8 cellular contexts compared by ENCODE assay signal in genomic region chr6:152170702-152171667, GRCh38.
A peak's percentile ranks its signal among the peaks of the same experiment; 100 is the strongest.
DNase-seq lines count a peak whose midpoint lies in the region; ATAC-seq and TF ChIP-seq lines count a peak whose summit lies in the region.

No MANE protein-coding gene starts in this region.

- peaks cover 8% of the 10 kb centered on the region for H3K9me3 Mint-ChIP-seq in activated T-helper 1 cell treated with anti-CD3 and anti-CD28 coated beads, Interleukin-12 subunit alpha, Interleukin-12 subunit beta, Interleukin-2, Interleukin-4 antibody, amounts not matched to agents 30 ng/mL and 10 ng/mL and 1 ng/mL, durations not matched to agents 14 hours and 24 hours and 36 hours
- H3K9me3 Mint-ChIP-seq in natural killer cell: no peaks in the 10 kb centered on the region
- H3K9me3 Mint-ChIP-seq in Calu3 (ENCODE audit: low read depth, unreplicated experiment): no peaks in the 10 kb centered on the region
- no peaks in the 10 kb centered on the region for H3K9me3 Mint-ChIP-seq in type B pancreatic cell

- H3K36me3 Mint-ChIP-seq in activated T-helper 1 cell treated with anti-CD3 and anti-CD28 coated beads, Interleukin-12 subunit alpha, Interleukin-12 subunit beta, Interleukin-2, Interleukin-4 antibody, amounts not matched to agents 30 ng/mL and 10 ng/mL and 1 ng/mL, durations not matched to agents 14 hours and 24 hours and 36 hours (ENCODE audit: low read depth): peaks cover 42% of the 10 kb centered on the region
- H3K36me3 Mint-ChIP-seq in natural killer cell (peaks cover 21% of the 10 kb centered on the region), Calu3 (ENCODE audit: insufficient read depth, unreplicated experiment) (no peaks in the 10 kb centered on the region), type B pancreatic cell (peaks cover 13% of the 10 kb centered on the region)

- H3K4me1 Mint-ChIP-seq in activated T-helper 1 cell treated with anti-CD3 and anti-CD28 coated beads, Interleukin-12 subunit alpha, Interleukin-12 subunit beta, Interleukin-2, Interleukin-4 antibody, amounts not matched to agents 30 ng/mL and 10 ng/mL and 1 ng/mL, durations not matched to agents 14 hours and 24 hours and 36 hours (ENCODE audit: low read depth): peaks cover 25% of the 10 kb centered on the region
- H3K4me1 Mint-ChIP-seq in natural killer cell (peaks cover 26 to 45% of the 10 kb centered on the region in 2 donors), Calu3 (ENCODE audit: low read depth, unreplicated experiment) (no peaks in the 10 kb centered on the region), type B pancreatic cell (ENCODE audit: unreplicated experiment) (no peaks in the 10 kb centered on the region)

- H3K27ac Mint-ChIP-seq in activated T-helper 1 cell treated with anti-CD3 and anti-CD28 coated beads, Interleukin-12 subunit alpha, Interleukin-12 subunit beta, Interleukin-2, Interleukin-4 antibody, amounts not matched to agents 30 ng/mL and 10 ng/mL and 1 ng/mL, durations not matched to agents 14 hours and 24 hours and 36 hours: peak overlapping the region; percentile 95
- H3K27ac Mint-ChIP-seq in natural killer cell (peak overlapping the region; percentile 72 to 89), Calu3 (ENCODE audit: unreplicated experiment) (no peak overlapping the region), type B pancreatic cell (no peak overlapping the region)

- intact Hi-C loops in activated T-helper 1 cell treated with anti-CD3 and anti-CD28 coated beads, Interleukin-12 subunit alpha, Interleukin-12 subunit beta, Interleukin-2, Interleukin-4 antibody, amounts not matched to agents 30 ng/mL and 10 ng/mL and 1 ng/mL, durations not matched to agents 14 hours and 24 hours and 36 hours (cut with micrococcal nuclease): loop anchor here (1.0 to 2.0 kb wide), 10 partner anchors 11 to 781 kb away; partner anchors contain the start of gene RMND1
- intact Hi-C loops in natural killer cell (cut with micrococcal nuclease): no loop called here
- intact Hi-C loops in Calu3 (cut with micrococcal nuclease; ENCODE audit: unreplicated experiment): no loop called here

- peak; percentile 95 for ATAC-seq in HG03342 (IDR thresholded peaks at IDR 0.05; ENCODE audit: unreplicated experiment)
- peak; percentile 63 to 91 (median 80) for ATAC-seq in natural killer cell

- CTCF ChIA-PET in Calu3 (lab: Charles Lee): no interaction called here

- no peaks in the 10 kb centered on the region for H3K27me3 Mint-ChIP-seq in activated T-helper 1 cell treated with anti-CD3 and anti-CD28 coated beads, Interleukin-12 subunit alpha, Interleukin-12 subunit beta, Interleukin-2, Interleukin-4 antibody, amounts not matched to agents 30 ng/mL and 10 ng/mL and 1 ng/mL, durations not matched to agents 14 hours and 24 hours and 36 hours (ENCODE audit: insufficient read depth)
- H3K27me3 Mint-ChIP-seq in natural killer cell (ENCODE audit: low read depth in 2 of 2): no peaks in the 10 kb centered on the region
- H3K27me3 Mint-ChIP-seq in Calu3 (ENCODE audit: unreplicated experiment): no peaks in the 10 kb centered on the region
- H3K27me3 Mint-ChIP-seq in type B pancreatic cell: no peaks in the 10 kb centered on the region

- peak overlapping the region; percentile 59 for H3K4me3 Mint-ChIP-seq in activated T-helper 1 cell treated with anti-CD3 and anti-CD28 coated beads, Interleukin-12 subunit alpha, Interleukin-12 subunit beta, Interleukin-2, Interleukin-4 antibody, amounts not matched to agents 30 ng/mL and 10 ng/mL and 1 ng/mL, durations not matched to agents 14 hours and 24 hours and 36 hours
- H3K4me3 Mint-ChIP-seq in natural killer cell (peak overlapping the region; percentile 28), Calu3 (ENCODE audit: low read depth, unreplicated experiment) (no peak overlapping the region), type B pancreatic cell (no peak overlapping the region)

- peak; percentile 34 to 46 for DNase-seq in activated CD4-positive, alpha-beta T cell treated with anti-CD3 and anti-CD28 coated beads for 24 hours (ENCODE audit: low read depth in 2 of 2)
- no peak for DNase-seq in activated CD4-positive, alpha-beta T cell treated with anti-CD3 and anti-CD28 coated beads for 1 hour
- DNase-seq in activated T-helper 1 cell treated with anti-CD3 and anti-CD28 coated beads, Interleukin-12 subunit alpha, Interleukin-12 subunit beta, Interleukin-2, Interleukin-4 antibody, amounts not matched to agents 30 ng/mL and 10 ng/mL and 1 ng/mL, durations not matched to agents 14 hours and 24 hours and 36 hours (ENCODE audit: low spot score): peak; percentile 62
- no peak for DNase-seq in natural killer cell
- no peak for DNase-seq in germinal center (ENCODE audit: low spot score)
- DNase-seq in Calu3: no peak
- no peak for DNase-seq in type B pancreatic cell (ENCODE audit: extremely low spot score, unreplicated experiment)

- no TSS peak for BruUV-seq in Calu3 (replicated peaks; lab: Mats Ljungman, UMichigan)

- TF ChIP-seq CTCF in natural killer cell (IDR thresholded peaks at IDR 0.05) (no peak), Calu3 (IDR thresholded peaks at IDR 0.05; ENCODE audit: unreplicated experiment) (no peak), type B pancreatic cell (conservative IDR thresholded peaks at IDR 0.05) (no peak)

Comparison
In these comparisons a context has a peak if more than half of its experiments do, and no peak if none do; other contexts are left out.
1. DNase-seq: peak in activated CD4-positive, alpha-beta T cell treated with anti-CD3 and anti-CD28 coated beads for 24 hours (2 of 2) and activated T-helper 1 cell treated with anti-CD3 and anti-CD28 coated beads, Interleukin-12 subunit alpha, Interleukin-12 subunit beta, Interleukin-2, Interleukin-4 antibody, amounts not matched to agents 30 ng/mL and 10 ng/mL and 1 ng/mL, durations not matched to agents 14 hours and 24 hours and 36 hours (single experiment); none in activated CD4-positive, alpha-beta T cell treated with anti-CD3 and anti-CD28 coated beads for 1 hour (single experiment), natural killer cell (single experiment), germinal center (single experiment), Calu3 (single experiment) and type B pancreatic cell (single experiment).
2. H3K27ac Mint-ChIP-seq: peak in activated T-helper 1 cell treated with anti-CD3 and anti-CD28 coated beads, Interleukin-12 subunit alpha, Interleukin-12 subunit beta, Interleukin-2, Interleukin-4 antibody, amounts not matched to agents 30 ng/mL and 10 ng/mL and 1 ng/mL, durations not matched to agents 14 hours and 24 hours and 36 hours (single experiment) and natural killer cell (2 of 2); none in Calu3 (single experiment) and type B pancreatic cell (single experiment).
3. H3K4me3 Mint-ChIP-seq: peak in activated T-helper 1 cell treated with anti-CD3 and anti-CD28 coated beads, Interleukin-12 subunit alpha, Interleukin-12 subunit beta, Interleukin-2, Interleukin-4 antibody, amounts not matched to agents 30 ng/mL and 10 ng/mL and 1 ng/mL, durations not matched to agents 14 hours and 24 hours and 36 hours (single experiment) and natural killer cell (single experiment); none in Calu3 (single experiment) and type B pancreatic cell (single experiment).